In genomic region chr12:124535066-124535740, GRCh38 we compare ENCODE assay signal across 25 cellular contexts.
"Had no signal": no experiment of that assay in that cellular context is flagged by ENCODE, and none has a peak within 500 bp of the region (broad histone marks: within the 10 kb centered on the region; RNA-seq: fewer than 3 reads in every experiment).

No MANE protein-coding gene starts in this region.

- H3K27ac Mint-ChIP-seq: activated naive CD8-positive, alpha-beta T cell treated with anti-CD3 and anti-CD28 coated beads, Interleukin-2, amount 50 U/mL, for 24 hours; activated T-cell treated with anti-CD3 and anti-CD28 coated beads, Interleukin-2, amount 50 U/mL, for 72 hours; dendritic cell treated with granulocyte-macrophage colony-stimulating factor and Interleukin-4, amounts not matched to agents 40 ng/mL and 50 ng/mL, for 4 days; natural killer cell treated with Interleukin-12 subunit alpha and Interleukin-12 subunit beta and Interleukin-15 and Interleukin-18, amount 100 ng/mL, for 72 hours; stimulated activated memory B cell treated with anti-CD40 and anti-IgM and Interleukin-4, amounts not matched to agents 10 μg/mL and 1 μg/mL and 100 μg/mL, for 72 hours had no signal

- ATAC-seq: activated naive CD8-positive, alpha-beta T cell treated with anti-CD3 and anti-CD28 coated beads, Interleukin-2, amount 50 U/mL, for 24 hours; activated T-cell treated with anti-CD3 and anti-CD28 coated beads, Interleukin-2, amount 50 U/mL, for 72 hours; body of pancreas; gastrocnemius medialis; left lung; natural killer cell treated with Interleukin-12 subunit alpha and Interleukin-12 subunit beta and Interleukin-15 and Interleukin-18, amount 100 ng/mL, for 72 hours; right lobe of liver; stimulated activated memory B cell treated with anti-CD40 and anti-IgM and Interleukin-4, amounts not matched to agents 10 μg/mL and 1 μg/mL and 100 μg/mL, for 72 hours had no signal

- H3K27me3 ChIP-seq: body of pancreas, esophagus muscularis mucosa, gastrocnemius medialis, left lung, right lobe of liver, testis had no signal

- H3K9me3 ChIP-seq: body of pancreas, esophagus muscularis mucosa, gastrocnemius medialis, left lung, right lobe of liver, testis had no signal

- H3K9me3 Mint-ChIP-seq: activated naive CD8-positive, alpha-beta T cell treated with anti-CD3 and anti-CD28 coated beads, Interleukin-2, amount 50 U/mL, for 24 hours; activated T-cell treated with anti-CD3 and anti-CD28 coated beads, Interleukin-2, amount 50 U/mL, for 72 hours; dendritic cell treated with granulocyte-macrophage colony-stimulating factor and Interleukin-4, amounts not matched to agents 40 ng/mL and 50 ng/mL, for 4 days; natural killer cell treated with Interleukin-12 subunit alpha and Interleukin-12 subunit beta and Interleukin-15 and Interleukin-18, amount 100 ng/mL, for 72 hours; stimulated activated memory B cell treated with anti-CD40 and anti-IgM and Interleukin-4, amounts not matched to agents 10 μg/mL and 1 μg/mL and 100 μg/mL, for 72 hours; type B pancreatic cell had no signal

- H3K36me3 ChIP-seq: gastrocnemius medialis, right lobe of liver had no signal

- H3K27ac ChIP-seq: body of pancreas, esophagus muscularis mucosa, gastrocnemius medialis, left lung, right lobe of liver, skin epidermis, testis had no signal

- H3K27me3 Mint-ChIP-seq: activated naive CD8-positive, alpha-beta T cell treated with anti-CD3 and anti-CD28 coated beads, Interleukin-2, amount 50 U/mL, for 24 hours; dendritic cell treated with granulocyte-macrophage colony-stimulating factor and Interleukin-4, amounts not matched to agents 40 ng/mL and 50 ng/mL, for 4 days; natural killer cell treated with Interleukin-12 subunit alpha and Interleukin-12 subunit beta and Interleukin-15 and Interleukin-18, amount 100 ng/mL, for 72 hours; stimulated activated memory B cell treated with anti-CD40 and anti-IgM and Interleukin-4, amounts not matched to agents 10 μg/mL and 1 μg/mL and 100 μg/mL, for 72 hours; type B pancreatic cell had no signal

- DNase-seq: activated CD4-positive, alpha-beta T cell treated with anti-CD3 and anti-CD28 coated beads for 4 hours; activated CD4-positive, alpha-beta T cell treated with anti-CD3 and anti-CD28 coated beads, Interleukin-2, amount 50 U/mL, for 48 hours; activated CD4-positive, CD25-positive, alpha-beta regulatory T cell; activated effector memory CD4-positive, alpha-beta T cell treated with anti-CD3 and anti-CD28 coated beads, Interleukin-2, amount 50 U/mL, for 16 hours; activated naive CD4-positive, alpha-beta T cell treated with anti-CD3 and anti-CD28 coated beads, Interleukin-2, amount 50 U/mL, for 16 hours; activated naive CD8-positive, alpha-beta T cell treated with anti-CD3 and anti-CD28 coated beads, Interleukin-2, amount 50 U/mL, for 24 hours; activated T-cell treated with anti-CD3 and anti-CD28 coated beads, Interleukin-2, amount 50 U/mL, for 72 hours; body of pancreas; effector memory CD4-positive, alpha-beta T cell; gastrocnemius medialis; hippocampal formation; kidney glomerular epithelial cell; nucleus accumbens; right lobe of liver; stimulated activated CD4-positive, alpha-beta T cell treated with anti-CD3 and anti-CD28 coated beads, Interleukin-2, amount 100 ng/mL, for 24 hours; T-helper 1 cell; T-helper 9 cell; testis had no signal

- H3K36me3 Mint-ChIP-seq: natural killer cell treated with Interleukin-12 subunit alpha and Interleukin-12 subunit beta and Interleukin-15 and Interleukin-18, amount 100 ng/mL, for 72 hours had no signal

- H3K4me3 Mint-ChIP-seq: activated naive CD8-positive, alpha-beta T cell treated with anti-CD3 and anti-CD28 coated beads, Interleukin-2, amount 50 U/mL, for 24 hours; activated T-cell treated with anti-CD3 and anti-CD28 coated beads, Interleukin-2, amount 50 U/mL, for 72 hours; dendritic cell treated with granulocyte-macrophage colony-stimulating factor and Interleukin-4, amounts not matched to agents 40 ng/mL and 50 ng/mL, for 4 days; natural killer cell treated with Interleukin-12 subunit alpha and Interleukin-12 subunit beta and Interleukin-15 and Interleukin-18, amount 100 ng/mL, for 72 hours; stimulated activated memory B cell treated with anti-CD40 and anti-IgM and Interleukin-4, amounts not matched to agents 10 μg/mL and 1 μg/mL and 100 μg/mL, for 72 hours; type B pancreatic cell had no signal

- H3K4me3 ChIP-seq: body of pancreas, esophagus muscularis mucosa, gastrocnemius medialis, left lung, right lobe of liver, skin epidermis, testis had no signal
